29 cellular contexts compared by ENCODE assay signal in genomic region chr20:62396367-62397239, GRCh38. TPM values are rescaled to one million over a fixed set of nuclear protein-coding genes. Genes with fewer than 3 reads are reported as not detected.
A peak's percentile ranks its signal among the peaks of the same experiment; 100 is the strongest.
DNase-seq lines count a peak whose midpoint lies in the region; ATAC-seq, FAIRE-seq and TF ChIP-seq lines count a peak whose summit lies in the region.
"Had no signal": no experiment of that assay in that cellular context is flagged by ENCODE, and none has a peak within 500 bp of the region (broad histone marks: within the 10 kb centered on the region; RNA-seq: fewer than 3 reads in every experiment).

No MANE protein-coding gene starts in this region.

- H3K4me3 ChIP-seq in HepG2 (replicated peaks in 1 of 3; ENCODE audit: insufficient read depth in 1 of 3, low read depth in 2 of 3, low read length in 3 of 3) (no peak overlapping the region), right lobe of liver (no peak overlapping the region), osteoblast (ENCODE audit: insufficient read depth, low read length) (no peak overlapping the region)
- H3K4me3 ChIP-seq: A549 had no signal

- ATAC-seq in HepG2 = no peak
- ATAC-seq in right lobe of liver = no peak
- ATAC-seq: PC-3 had no signal

- TF ChIP-seq EP300 in HepG2 (IDR thresholded peaks at IDR 0.05; ENCODE audit: low read depth in 2 of 2, low read length in 2 of 2) = no peak
- no peak for TF ChIP-seq EP300 in HepG2 (CRISPR knock-in tag; IDR thresholded peaks at IDR 0.05; ENCODE audit: borderline replicate concordance)

- in situ Hi-C loops in HepG2 (cut with HindIII; ENCODE audit: extremely low pct_ligation_motif_present, low pct_unique_long_range_greater_than_20kb) = no loop called here

- no peaks in the 10 kb centered on the region for H3K4me1 ChIP-seq in HepG2 (ENCODE audit: insufficient read depth, low read length)
- H3K4me1 ChIP-seq in right lobe of liver = peaks cover 0 to 6% (median 0%) of the 10 kb centered on the region in 4 donors
- no peaks in the 10 kb centered on the region for H3K4me1 ChIP-seq in osteoblast (ENCODE audit: insufficient read depth, low read length)
- H3K4me1 ChIP-seq: A549 had no signal

- POLR2A ChIA-PET in HepG2 (lab: Yijun Ruan, JAX) = no interaction called here

- H2AFZ ChIP-seq in HepG2 (ENCODE audit: low read length) = no peak overlapping the region
- no peak overlapping the region for H2AFZ ChIP-seq in osteoblast (ENCODE audit: low read length)

- no peak for TF ChIP-seq RAD21 in HepG2 (CRISPR knock-in tag; IDR thresholded peaks at IDR 0.05)

- FAIRE-seq in HepG2 (lab: Jason Lieb, UNC) = no peak
- FAIRE-seq in HTR-8/SVneo (lab: Jason Lieb, UNC) = peak; percentile 79
- FAIRE-seq: A549, GM18507 had no signal

- 94% methylated on average over 33 of the region's 35 CpGs for WGBS in HepG2 (ENCODE audit: low lambda C conversion rate)
- no CpG with 5 or more reads among the region's 35 CpGs for WGBS in right lobe of liver (ENCODE audit: insufficient coverage, low coverage, low lambda C conversion rate, missing lambda C conversion rate)

- H3K27ac ChIP-seq in HepG2 (ENCODE audit: extremely low read length, insufficient read depth, low read length) = no peak overlapping the region
- no peak overlapping the region for H3K27ac ChIP-seq in right lobe of liver
- H3K27ac ChIP-seq in osteoblast (ENCODE audit: low read depth, low read length) = no peak overlapping the region
- H3K27ac ChIP-seq: A549, C4-2B, HL-60 had no signal

- no peak overlapping the region for H3K4me2 ChIP-seq in HepG2 (ENCODE audit: low read depth, low read length)
- no peak overlapping the region for H3K4me2 ChIP-seq in osteoblast (ENCODE audit: insufficient read depth, low read length)
- H3K4me2 ChIP-seq: A549 had no signal

- CTCF ChIA-PET in HepG2 (lab: Yijun Ruan, JAX; ENCODE audit: low intra/inter-chr PET ratio, low total read pairs) = interaction anchor here (1.5 kb wide), 1 partner anchor 9 kb away, joined by 6 read pairs; no protein-coding TSS in a partner anchor

- intact Hi-C loops in HepG2 (cut with micrococcal nuclease; ENCODE audit: unreplicated experiment) = no loop called here
- intact Hi-C loops in right lobe of liver (cut with DNase I) = no loop called here

- no peak for TF ChIP-seq POLR2A in HepG2 (IDR thresholded peaks at IDR 0.05; ENCODE audit: insufficient read depth in 1 of 2, low read depth in 2 of 2, low read length in 2 of 2)
- TF ChIP-seq POLR2A in right lobe of liver (IDR thresholded peaks at IDR 0.05) = no peak

- H4K20me1 ChIP-seq in HepG2 (ENCODE audit: insufficient read depth, low read length) (no peaks in the 10 kb centered on the region), osteoblast (ENCODE audit: insufficient read depth, low read length) (no peaks in the 10 kb centered on the region)

- H3K27me3 ChIP-seq in HepG2 (ENCODE audit: control insufficient read depth in 1 of 2, insufficient read depth in 2 of 2, low read length in 2 of 2) (no peaks in the 10 kb centered on the region), right lobe of liver (no peaks in the 10 kb centered on the region), osteoblast (ENCODE audit: insufficient read depth, low read length) (no peaks in the 10 kb centered on the region)

- H3K9ac ChIP-seq in HepG2 (ENCODE audit: insufficient read depth, low read depth, low read length) = no peak overlapping the region

- no peak for TF ChIP-seq CTCF in HepG2 (CRISPR knock-in tag; IDR thresholded peaks at IDR 0.05)
- TF ChIP-seq CTCF in right lobe of liver (IDR thresholded peaks at IDR 0.05) = no peak
- TF ChIP-seq CTCF in osteoblast (IDR thresholded peaks at IDR 0.05; ENCODE audit: extremely low read depth, low read depth, low read length) = no peak

- H3K9me3 ChIP-seq in HepG2 (ENCODE audit: low read length) = no peaks in the 10 kb centered on the region
- H3K9me3 ChIP-seq in right lobe of liver = no peaks in the 10 kb centered on the region
- no peaks in the 10 kb centered on the region for H3K9me3 ChIP-seq in osteoblast (ENCODE audit: low read depth, low read length)
- H3K9me3 ChIP-seq: A549 had no signal

- no TSS peak for BruUV-seq in HepG2 (replicated peaks; lab: Mats Ljungman, UMichigan)

- no peaks in the 10 kb centered on the region for H3K79me2 ChIP-seq in HepG2 (ENCODE audit: insufficient read depth, low read length)
- no peaks in the 10 kb centered on the region for H3K79me2 ChIP-seq in osteoblast (ENCODE audit: insufficient read depth, low read length)

- H3K36me3 ChIP-seq in HepG2 (replicated peaks in 1 of 2; ENCODE audit: control insufficient read depth in 1 of 2, insufficient read depth in 2 of 2, low read length in 2 of 2) (peaks cover 4 to 9% of the 10 kb centered on the region in 2 experiments; a peak in 4 of 5 replicates), right lobe of liver (no peaks in the 10 kb centered on the region), osteoblast (ENCODE audit: insufficient read depth, low read length) (no peaks in the 10 kb centered on the region)

- DNase-seq in HepG2 (ENCODE audit: low spot score) (no peak), right lobe of liver (no peak), HTR-8/SVneo (ENCODE audit: insufficient read length, low spot score) (no peak), dermis blood vessel endothelial cell (peak; percentile 51), retina (no peak), osteoblast (ENCODE audit: insufficient read length, low spot score, missing footprints) (no peak)
- DNase-seq in stimulated activated naive CD4-positive, alpha-beta T cell (lab: John Stamatoyannopoulos, UW) = no peak
- DNase-seq: AML-193; Calu3; CD8-positive, alpha-beta memory T cell; DMS153; KBM-7; MV-4-11; NCI-H1105; NCI-H1436 treated with DMSO at 0.1 percent for 48 hours; NCI-H2029; NCI-H446; NK-92 treated with Interleukin-12 subunit alpha and Interleukin-12 subunit beta, amount 100 ng/mL, for 24 hours; PC-3; SHP77 treated with DMSO at 0.1 percent for 48 hours had no signal

RNA-seq across cellular contexts. Expression of gene RPS21, which starts 9.7 kb away (rescaled TPM):
- total RNA-seq in HepG2 (2016; rRNA removed; fragmentation: Illumina TruSeq; extraction: Trizol) = 2,584 and 2,647 TPM in 2 replicates
- 3,497 and 3,511 TPM in 2 replicates for total RNA-seq in HepG2 (2016; cell fraction: cytosol; rRNA removed; fragmentation: Illumina TruSeq; extraction: Trizol; ENCODE audit: low read depth)
- 2,606 and 2,768 TPM in 2 replicates for total RNA-seq in HepG2 (2016; cell fraction: insoluble cytoplasmic fraction; rRNA removed; fragmentation: Illumina TruSeq; extraction: Trizol)
- total RNA-seq in HepG2 (2016; cell fraction: membrane; rRNA removed; fragmentation: Illumina TruSeq; extraction: Trizol) = 4,939 and 5,761 TPM in 2 replicates
- total RNA-seq in HepG2 (2016; cell fraction: nucleus; rRNA removed; fragmentation: Illumina TruSeq; extraction: Trizol) = 1,156 and 1,166 TPM in 2 replicates
- polyA plus RNA-seq in HepG2 (2011; rRNA removed) = 9,925 and 11,063 TPM in 2 replicates
- 11,031 and 15,081 TPM in 2 replicates for polyA plus RNA-seq in HepG2 (2011; cell fraction: cytosol; rRNA removed)
- polyA plus RNA-seq in HepG2 (2011; cell fraction: nucleus; rRNA removed) = 5,156 and 5,267 TPM in 2 replicates
- polyA plus RNA-seq in HepG2 (2012) = 6,658 and 8,852 TPM in 2 replicates
- 5,362 and 5,590 TPM in 2 replicates for polyA plus RNA-seq in HepG2 (2016; cell fraction: cytosol; fragmentation: Illumina TruSeq; extraction: Trizol; ENCODE audit: low read depth)
- polyA plus RNA-seq in HepG2 (2016; cell fraction: insoluble cytoplasmic fraction; fragmentation: Illumina TruSeq; extraction: Trizol; ENCODE audit: low read depth) = 3,197 and 3,428 TPM in 2 replicates
- 5,998 and 6,820 TPM in 2 replicates for polyA plus RNA-seq in HepG2 (2016; cell fraction: membrane; fragmentation: Illumina TruSeq; extraction: Trizol; ENCODE audit: low read depth)
- polyA plus RNA-seq in HepG2 (2016; cell fraction: nucleus; fragmentation: Illumina TruSeq; extraction: Trizol; ENCODE audit: insufficient read depth, low read depth) = 2,753 and 2,989 TPM in 2 replicates
- polyA minus RNA-seq in HepG2 (2011; rRNA and poly(A)+ RNA removed; ENCODE audit: low replicate concordance) = 2,340 and 3,999 TPM in 2 replicates
- polyA minus RNA-seq in HepG2 (2011; cell fraction: cytosol; rRNA and poly(A)+ RNA removed) = 1,154 and 1,167 TPM in 2 replicates
- polyA minus RNA-seq in HepG2 (2011; cell fraction: nucleus; rRNA and poly(A)+ RNA removed) = 809 and 896 TPM in 2 replicates
- 100 to 1,000 TPM; 339 to 696 (median 413) TPM for total RNA-seq in right lobe of liver
- total RNA-seq in dermis blood vessel endothelial cell = 226 and 1,095 TPM in 2 replicates
- 460 and 508 TPM in 2 replicates for total RNA-seq in osteoblast

RNA-seq across cellular contexts. Expression of gene CABLES2, which starts 10.5 kb away (rescaled TPM):
- total RNA-seq in HepG2 (2016; rRNA removed; fragmentation: Illumina TruSeq; extraction: Trizol) = 9.7 and 10.2 TPM in 2 replicates
- 3.4 and 4.0 TPM in 2 replicates for total RNA-seq in HepG2 (2016; cell fraction: cytosol; rRNA removed; fragmentation: Illumina TruSeq; extraction: Trizol; ENCODE audit: low read depth)
- 9.2 and 9.3 TPM in 2 replicates for total RNA-seq in HepG2 (2016; cell fraction: insoluble cytoplasmic fraction; rRNA removed; fragmentation: Illumina TruSeq; extraction: Trizol)
- total RNA-seq in HepG2 (2016; cell fraction: membrane; rRNA removed; fragmentation: Illumina TruSeq; extraction: Trizol) = 13.2 and 14.3 TPM in 2 replicates
- 5.6 and 7.3 TPM in 2 replicates for total RNA-seq in HepG2 (2016; cell fraction: nucleus; rRNA removed; fragmentation: Illumina TruSeq; extraction: Trizol)
- polyA plus RNA-seq in HepG2 (2011; rRNA removed) = 5.2 and 5.9 TPM in 2 replicates
- 4.8 and 5.4 TPM in 2 replicates for polyA plus RNA-seq in HepG2 (2011; cell fraction: cytosol; rRNA removed)
- polyA plus RNA-seq in HepG2 (2011; cell fraction: nucleus; rRNA removed) = 6.8 and 7.6 TPM in 2 replicates
- polyA plus RNA-seq in HepG2 (2012) = 4.7 and 5.4 TPM in 2 replicates
- 7.5 and 8.3 TPM in 2 replicates for polyA plus RNA-seq in HepG2 (2016; cell fraction: cytosol; fragmentation: Illumina TruSeq; extraction: Trizol; ENCODE audit: low read depth)
- polyA plus RNA-seq in HepG2 (2016; cell fraction: insoluble cytoplasmic fraction; fragmentation: Illumina TruSeq; extraction: Trizol; ENCODE audit: low read depth) = 20.6 and 26.7 TPM in 2 replicates
- polyA plus RNA-seq in HepG2 (2016; cell fraction: membrane; fragmentation: Illumina TruSeq; extraction: Trizol; ENCODE audit: low read depth) = 20.0 and 22.1 TPM in 2 replicates
- 18.8 and 19.3 TPM in 2 replicates for polyA plus RNA-seq in HepG2 (2016; cell fraction: nucleus; fragmentation: Illumina TruSeq; extraction: Trizol; ENCODE audit: insufficient read depth, low read depth)
- polyA minus RNA-seq in HepG2 (2011; rRNA and poly(A)+ RNA removed; ENCODE audit: low replicate concordance) = 5.3 and 6.3 TPM in 2 replicates
- 4.9 and 6.3 TPM in 2 replicates for polyA minus RNA-seq in HepG2 (2011; cell fraction: cytosol; rRNA and poly(A)+ RNA removed)
- 4.8 and 5.2 TPM in 2 replicates for polyA minus RNA-seq in HepG2 (2011; cell fraction: nucleus; rRNA and poly(A)+ RNA removed)
- total RNA-seq in right lobe of liver = 1 to 10 TPM; 1.4 to 2.9 (median 2.5) TPM
- total RNA-seq in dermis blood vessel endothelial cell = 0.85 and 1.9 TPM in 2 replicates
- total RNA-seq in osteoblast = 1.8 TPM in 2 replicates

RNA-seq across cellular contexts. Expression of gene LAMA5, which starts 29.5 kb away (rescaled TPM):
- total RNA-seq in HepG2 (2016; rRNA removed; fragmentation: Illumina TruSeq; extraction: Trizol) (28.5 and 44.7 TPM in 2 replicates), right lobe of liver (10 to 100 TPM; 30.3 to 80.8 (median 47.1) TPM), dermis blood vessel endothelial cell (55.8 and 127 TPM in 2 replicates), osteoblast (0.88 and 2.2 TPM in 2 replicates)
- 32.2 and 40.1 TPM in 2 replicates for total RNA-seq in HepG2 (2016; cell fraction: cytosol; rRNA removed; fragmentation: Illumina TruSeq; extraction: Trizol; ENCODE audit: low read depth)
- total RNA-seq in HepG2 (2016; cell fraction: insoluble cytoplasmic fraction; rRNA removed; fragmentation: Illumina TruSeq; extraction: Trizol) = 24.0 and 53.5 TPM in 2 replicates
- 23.5 and 24.2 TPM in 2 replicates for total RNA-seq in HepG2 (2016; cell fraction: membrane; rRNA removed; fragmentation: Illumina TruSeq; extraction: Trizol)
- 108 and 131 TPM in 2 replicates for total RNA-seq in HepG2 (2016; cell fraction: nucleus; rRNA removed; fragmentation: Illumina TruSeq; extraction: Trizol)
- polyA plus RNA-seq in HepG2 (2011; rRNA removed) = 21.0 and 22.7 TPM in 2 replicates
- polyA plus RNA-seq in HepG2 (2011; cell fraction: cytosol; rRNA removed) = 9.5 and 17.6 TPM in 2 replicates
- polyA plus RNA-seq in HepG2 (2011; cell fraction: nucleus; rRNA removed) = 504 and 754 TPM in 2 replicates
- 96.2 and 135 TPM in 2 replicates for polyA plus RNA-seq in HepG2 (2012)
- polyA plus RNA-seq in HepG2 (2016; cell fraction: cytosol; fragmentation: Illumina TruSeq; extraction: Trizol; ENCODE audit: low read depth) = 12.5 and 12.7 TPM in 2 replicates
- 34.3 and 49.3 TPM in 2 replicates for polyA plus RNA-seq in HepG2 (2016; cell fraction: insoluble cytoplasmic fraction; fragmentation: Illumina TruSeq; extraction: Trizol; ENCODE audit: low read depth)
- polyA plus RNA-seq in HepG2 (2016; cell fraction: membrane; fragmentation: Illumina TruSeq; extraction: Trizol; ENCODE audit: low read depth) = 14.2 and 17.2 TPM in 2 replicates
- polyA plus RNA-seq in HepG2 (2016; cell fraction: nucleus; fragmentation: Illumina TruSeq; extraction: Trizol; ENCODE audit: insufficient read depth, low read depth) = 598 and 620 TPM in 2 replicates
- polyA minus RNA-seq in HepG2 (2011; rRNA and poly(A)+ RNA removed; ENCODE audit: low replicate concordance) = 26.2 and 35.7 TPM in 2 replicates
- polyA minus RNA-seq in HepG2 (2011; cell fraction: cytosol; rRNA and poly(A)+ RNA removed) = 23.2 and 27.1 TPM in 2 replicates
- 70.0 and 71.2 TPM in 2 replicates for polyA minus RNA-seq in HepG2 (2011; cell fraction: nucleus; rRNA and poly(A)+ RNA removed)
- polyA plus RNA-seq: CD8-positive, alpha-beta memory T cell had no signal

RNA-seq across cellular contexts. Expression of gene RBBP8NL, which starts 30.7 kb away (rescaled TPM):
- 0.46 and 0.86 TPM in 2 replicates for total RNA-seq in HepG2 (2016; rRNA removed; fragmentation: Illumina TruSeq; extraction: Trizol)
- 0.30 and 0.62 TPM in 2 replicates for total RNA-seq in HepG2 (2016; cell fraction: cytosol; rRNA removed; fragmentation: Illumina TruSeq; extraction: Trizol; ENCODE audit: low read depth)
- total RNA-seq in HepG2 (2016; cell fraction: insoluble cytoplasmic fraction; rRNA removed; fragmentation: Illumina TruSeq; extraction: Trizol) = 0.65 and 0.76 TPM in 2 replicates
- 0.52 and 0.65 TPM in 2 replicates for total RNA-seq in HepG2 (2016; cell fraction: membrane; rRNA removed; fragmentation: Illumina TruSeq; extraction: Trizol)
- 0.78 and 0.81 TPM in 2 replicates for total RNA-seq in HepG2 (2016; cell fraction: nucleus; rRNA removed; fragmentation: Illumina TruSeq; extraction: Trizol)
- 0.69 and 0.82 TPM in 2 replicates for polyA plus RNA-seq in HepG2 (2011; rRNA removed)
- 0.46 and 0.94 TPM in 2 replicates for polyA plus RNA-seq in HepG2 (2011; cell fraction: cytosol; rRNA removed)
- polyA plus RNA-seq in HepG2 (2011; cell fraction: nucleus; rRNA removed) = 1.1 and 1.2 TPM in 2 replicates
- polyA plus RNA-seq in HepG2 (2012) = 0.24 and 0.42 TPM in 2 replicates
- 0.52 and 0.54 TPM in 2 replicates for polyA plus RNA-seq in HepG2 (2016; cell fraction: cytosol; fragmentation: Illumina TruSeq; extraction: Trizol; ENCODE audit: low read depth)
- polyA plus RNA-seq in HepG2 (2016; cell fraction: insoluble cytoplasmic fraction; fragmentation: Illumina TruSeq; extraction: Trizol; ENCODE audit: low read depth) = 0.67 and 0.91 TPM in 2 replicates
- 0.51 and 0.60 TPM in 2 replicates for polyA plus RNA-seq in HepG2 (2016; cell fraction: membrane; fragmentation: Illumina TruSeq; extraction: Trizol; ENCODE audit: low read depth)
- 0.97 and 1.1 TPM in 2 replicates for polyA plus RNA-seq in HepG2 (2016; cell fraction: nucleus; fragmentation: Illumina TruSeq; extraction: Trizol; ENCODE audit: insufficient read depth, low read depth)
- polyA minus RNA-seq in HepG2 (2011; rRNA and poly(A)+ RNA removed; ENCODE audit: low replicate concordance) = 0.40 TPM in 1 of 2 replicates, not detected in the other
- 0.40 TPM in 1 of 2 replicates, not detected in the other for polyA minus RNA-seq in HepG2 (2011; cell fraction: cytosol; rRNA and poly(A)+ RNA removed)
- 0.26 and 0.75 TPM in 2 replicates for polyA minus RNA-seq in HepG2 (2011; cell fraction: nucleus; rRNA and poly(A)+ RNA removed)
- total RNA-seq in right lobe of liver = not detected
- total RNA-seq in dermis blood vessel endothelial cell = not detected in 2 replicates
- not detected in 2 replicates for total RNA-seq in osteoblast
- total RNA-seq: CD8-positive, alpha-beta memory T cell; Daoy; G401; H4; LHCN-M2; MCF 10A had no signal
- polyA plus RNA-seq: A549; CD8-positive, alpha-beta memory T cell had no signal
